In the genomic region with DNA sequence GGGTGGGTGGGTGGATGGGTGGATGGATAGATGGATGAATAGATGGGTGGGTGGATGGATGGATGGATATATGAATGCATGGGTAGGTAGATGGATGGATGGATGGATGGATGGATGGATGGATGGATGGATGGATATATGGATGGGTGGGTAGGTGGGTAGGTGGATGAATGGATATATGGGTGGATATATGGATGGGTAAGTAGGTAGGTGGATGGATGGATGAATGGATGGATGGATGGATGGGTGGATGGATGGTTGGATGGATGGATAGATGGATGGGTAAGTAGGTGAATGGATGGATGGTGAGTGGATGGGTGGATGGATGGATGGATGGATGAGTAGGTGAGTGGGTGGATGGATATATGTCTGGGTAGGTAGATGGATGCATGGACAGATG, we compare ENCODE assay signal across 1 cellular context.
TF ChIP-seq lines count a peak whose summit lies in the region.

No MANE protein-coding gene starts in this region.

TF ChIP-seq in IMR-90, 13 proteins besides CTCF, POLR2A, EP300 and RAD21 (continued from another document):
- no peak for TF ChIP-seq USF2 (IDR thresholded peaks at IDR 0.05; ENCODE audit: low read depth, low read length)
- no peak for TF ChIP-seq CHD1 (IDR thresholded peaks at IDR 0.05; ENCODE audit: low read depth, low read length)
- TF ChIP-seq MXI1 (IDR thresholded peaks at IDR 0.05; ENCODE audit: borderline replicate concordance, low read depth, low read length), result no peak
- TF ChIP-seq CEBPB (IDR thresholded peaks at IDR 0.05; ENCODE audit: low read depth, low read length), result no peak
- TF ChIP-seq BHLHE40 (IDR thresholded peaks at IDR 0.05; ENCODE audit: low read depth, low read length), result no peak
- TF ChIP-seq MAFK (IDR thresholded peaks at IDR 0.05; ENCODE audit: low read depth, low read length), result no peak
- TF ChIP-seq MAZ (IDR thresholded peaks at IDR 0.05; ENCODE audit: borderline replicate concordance, low read depth, low read length), result no peak
- TF ChIP-seq FOS (IDR thresholded peaks at IDR 0.05; ENCODE audit: low read depth, low read length), result no peak
- TF ChIP-seq, protein P1, sequence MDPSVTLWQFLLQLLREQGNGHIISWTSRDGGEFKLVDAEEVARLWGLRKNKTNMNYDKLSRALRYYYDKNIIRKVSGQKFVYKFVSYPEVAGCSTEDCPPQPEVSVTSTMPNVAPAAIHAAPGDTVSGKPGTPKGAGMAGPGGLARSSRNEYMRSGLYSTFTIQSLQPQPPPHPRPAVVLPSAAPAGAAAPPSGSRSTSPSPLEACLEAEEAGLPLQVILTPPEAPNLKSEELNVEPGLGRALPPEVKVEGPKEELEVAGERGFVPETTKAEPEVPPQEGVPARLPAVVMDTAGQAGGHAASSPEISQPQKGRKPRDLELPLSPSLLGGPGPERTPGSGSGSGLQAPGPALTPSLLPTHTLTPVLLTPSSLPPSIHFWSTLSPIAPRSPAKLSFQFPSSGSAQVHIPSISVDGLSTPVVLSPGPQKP (IDR thresholded peaks at IDR 0.05; ENCODE audit: borderline replicate concordance, low read depth, low read length), result no peak
- no peak for TF ChIP-seq SMC3 (IDR thresholded peaks at IDR 0.05; ENCODE audit: low read depth, low read length)
- no peak for TF ChIP-seq RFX5 (IDR thresholded peaks at IDR 0.05; ENCODE audit: low read depth, low read length)
- no peak for TF ChIP-seq RCOR1 (IDR thresholded peaks at IDR 0.05; ENCODE audit: insufficient replicate concordance, low read length)
TF ChIP-seq in IMR-90: peak in this region for 0.
